Comparison of ENCODE assay signal across 12 cellular contexts in genomic region chr12:10027311-10028099, GRCh38. TPM values are rescaled to one million over a fixed set of nuclear protein-coding genes. Genes with fewer than 3 reads are reported as not detected.
DNase-seq lines count a peak whose midpoint lies in the region; ATAC-seq and TF ChIP-seq lines count a peak whose summit lies in the region.
"Had no signal": no experiment of that assay in that cellular context is flagged by ENCODE, and none has a peak within 500 bp of the region (broad histone marks: within the 10 kb centered on the region; RNA-seq: fewer than 3 reads in every experiment).

No MANE protein-coding gene starts in this region.

- H3K27ac ChIP-seq in osteoblast (ENCODE audit: low read depth, low read length) = peak overlapping the region; percentile 74

- no peaks in the 10 kb centered on the region for H3K27me3 Mint-ChIP-seq in chondrocyte (ENCODE audit: low read depth)

- H3K27me3 ChIP-seq in osteoblast (ENCODE audit: insufficient read depth, low read length) = no peaks in the 10 kb centered on the region

- TF ChIP-seq CTCF in chondrocyte (IDR thresholded peaks at IDR 0.05) = no peak
- no peak for TF ChIP-seq CTCF in osteoblast (IDR thresholded peaks at IDR 0.05; ENCODE audit: extremely low read depth, low read depth, low read length)

- H3K4me3 ChIP-seq in osteoblast (ENCODE audit: insufficient read depth, low read length) = peak overlapping the region; percentile 26

- H3K4me3 Mint-ChIP-seq in chondrocyte (ENCODE audit: unreplicated experiment) = no peak overlapping the region
- H3K4me3 Mint-ChIP-seq: T-helper 2 cell treated with Interferon-gamma antibody and Interleukin-4, amounts not matched to agents 5 μg/mL and 100 μg/mL, for 36 hours had no signal

- H3K4me2 ChIP-seq in osteoblast (ENCODE audit: insufficient read depth, low read length) = peak overlapping the region; percentile 45

- no peak for ATAC-seq in HG03442 (IDR thresholded peaks at IDR 0.05; ENCODE audit: unreplicated experiment)

- no peaks in the 10 kb centered on the region for H3K9me3 ChIP-seq in osteoblast (ENCODE audit: low read depth, low read length)

- H3K4me1 ChIP-seq in osteoblast (ENCODE audit: insufficient read depth, low read length) = peaks cover 12% of the 10 kb centered on the region

- H3K36me3 Mint-ChIP-seq in chondrocyte (ENCODE audit: low read depth) = no peaks in the 10 kb centered on the region

- no peaks in the 10 kb centered on the region for H4K20me1 ChIP-seq in osteoblast (ENCODE audit: insufficient read depth, low read length)

- peak overlapping the region; percentile 67 for H2AFZ ChIP-seq in osteoblast (ENCODE audit: low read length)

- peak; percentile 12 for DNase-seq in GM03348 (ENCODE audit: low spot score)
- peak; percentile 73 to 86 for DNase-seq in NOMO-1 (lab: John Stamatoyannopoulos, UW; ENCODE audit: unreplicated experiment in 2 of 2)
- DNase-seq in chondrocyte (ENCODE audit: low spot score) = no peak
- no peak for DNase-seq in osteoblast (ENCODE audit: insufficient read length, low spot score, missing footprints)
- no peak for DNase-seq in NCI-H526 treated with DMSO at 0.1 percent for 48 hours (lab: John Stamatoyannopoulos, UW)
- no peak for DNase-seq in NAMALWA (ENCODE audit: low spot score)
- no peak for DNase-seq in dedifferentiated amniotic fluid mesenchymal stem cell (ENCODE audit: extremely low spot score)
- DNase-seq: Karpas-422, NCI-H69 had no signal

- peaks cover 20% of the 10 kb centered on the region for H3K4me1 Mint-ChIP-seq in chondrocyte (ENCODE audit: low read depth)

- H3K36me3 ChIP-seq in osteoblast (ENCODE audit: insufficient read depth, low read length) = no peaks in the 10 kb centered on the region

- H3K79me2 ChIP-seq in osteoblast (ENCODE audit: insufficient read depth, low read length) = no peaks in the 10 kb centered on the region

- no peaks in the 10 kb centered on the region for H3K9me3 Mint-ChIP-seq in chondrocyte (ENCODE audit: low read depth)
- H3K9me3 Mint-ChIP-seq: T-helper 2 cell treated with Interferon-gamma antibody and Interleukin-4, amounts not matched to agents 5 μg/mL and 100 μg/mL, for 36 hours had no signal

- peak overlapping the region; percentile 73 for H3K27ac Mint-ChIP-seq in chondrocyte (ENCODE audit: unreplicated experiment)
- H3K27ac Mint-ChIP-seq: T-helper 2 cell treated with Interferon-gamma antibody and Interleukin-4, amounts not matched to agents 5 μg/mL and 100 μg/mL, for 36 hours had no signal

RNA-seq across cellular contexts. Expression of gene CLEC9A, which starts 3.0 kb away (rescaled TPM):
- total RNA-seq in chondrocyte (not detected in 3 replicates), osteoblast (not detected in 2 replicates)
- total RNA-seq: skeletal muscle tissue had no signal

RNA-seq across cellular contexts. Expression of gene CLEC12B, which starts 17.1 kb away (rescaled TPM):
- total RNA-seq in chondrocyte (not detected in 3 replicates), osteoblast (not detected in 2 replicates)
- total RNA-seq: skeletal muscle tissue had no signal

RNA-seq across cellular contexts. Expression of gene CLEC1B, which starts 28.6 kb away (rescaled TPM):
- total RNA-seq in chondrocyte = not detected in 3 replicates
- total RNA-seq in osteoblast = not detected in 2 replicates
- total RNA-seq: skeletal muscle tissue had no signal

RNA-seq across cellular contexts. Expression of gene CLEC12A, which starts 56.3 kb away (rescaled TPM):
- total RNA-seq in chondrocyte (not detected in 3 replicates), osteoblast (0.29 and 0.72 TPM in 2 replicates)

Comparison
In these comparisons a context has a peak if more than half of its experiments do, and no peak if none do; other contexts are left out.
1. DNase-seq: peak in GM03348 (single experiment) and NOMO-1 (2 of 2); none in chondrocyte (single experiment), osteoblast (single experiment), NCI-H526 treated with DMSO at 0.1 percent for 48 hours (single experiment), NAMALWA (single experiment) and dedifferentiated amniotic fluid mesenchymal stem cell (single experiment).